10 cellular contexts compared by ENCODE assay signal in the genomic region with DNA sequence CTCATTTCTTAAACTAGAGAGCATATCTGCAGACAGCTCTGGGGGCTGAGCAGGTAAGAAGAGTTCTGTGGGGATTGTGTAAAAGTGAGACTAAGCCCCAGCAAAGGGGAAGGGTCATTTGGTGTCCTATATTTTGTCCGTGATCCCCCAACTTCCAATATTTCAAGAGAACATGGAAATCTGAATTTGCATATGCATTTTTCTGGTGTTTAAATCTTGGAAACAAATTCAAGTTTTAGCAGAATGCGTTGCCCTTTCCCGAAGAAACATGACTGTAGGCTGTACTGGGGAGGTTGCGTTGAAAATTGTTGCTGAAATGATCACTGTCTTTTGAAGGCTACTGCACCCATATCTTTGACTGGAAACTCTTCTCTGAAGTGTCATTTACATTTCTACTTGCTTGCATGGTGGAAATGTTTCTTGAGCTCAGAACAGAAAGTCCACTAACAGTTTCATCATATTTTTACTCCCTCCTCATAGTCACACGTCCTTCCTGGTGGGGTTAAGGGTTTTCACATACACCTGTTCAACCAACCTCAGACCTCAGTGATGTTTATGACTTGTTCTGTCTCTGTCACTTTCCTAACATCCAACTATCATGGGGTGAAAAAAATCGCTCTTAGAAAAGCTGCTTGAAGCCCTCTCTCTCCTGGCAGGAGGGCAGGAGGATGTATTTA.
A peak's percentile ranks its signal among the peaks of the same experiment; 100 is the strongest.
DNase-seq lines count a peak whose midpoint lies in the region; ATAC-seq and TF ChIP-seq lines count a peak whose summit lies in the region.
"Had no signal": no experiment of that assay in that cellular context is flagged by ENCODE, and none has a peak within 500 bp of the region (broad histone marks: within the 10 kb centered on the region; RNA-seq: fewer than 3 reads in every experiment).

No MANE protein-coding gene starts in this region.

- TF ChIP-seq CTCF in A673 (conservative IDR thresholded peaks at IDR 0.05; ENCODE audit: low read depth, low read length) (no peak), heart right ventricle (IDR thresholded peaks at IDR 0.05) (no peak), esophagus muscularis mucosa (IDR thresholded peaks at IDR 0.05) (no peak)

- H3K9me3 ChIP-seq in A673 (ENCODE audit: low read depth, low read length, poor library complexity, severe bottlenecking) (no peaks in the 10 kb centered on the region), heart right ventricle (no peaks in the 10 kb centered on the region), esophagus muscularis mucosa (no peaks in the 10 kb centered on the region)
- H3K9me3 ChIP-seq in effector memory CD4-positive, alpha-beta T cell (ENCODE audit: control insufficient read depth, low read length) = no peaks in the 10 kb centered on the region
- H3K9me3 ChIP-seq: left ventricle myocardium inferior had no signal

- TF ChIP-seq POLR2A in GM18505 (IDR thresholded peaks at IDR 0.05; ENCODE audit: borderline replicate concordance, extremely low read depth, insufficient read depth, insufficient read length) (no peak), esophagus muscularis mucosa (IDR thresholded peaks at IDR 0.05; ENCODE audit: low read depth) (no peak)

- POLR2A ChIA-PET in A673 (lab: Charles Lee; ENCODE audit: low non-redundant PET) = no interaction called here

- H3K4me3 ChIP-seq in A673 (ENCODE audit: low read depth, low read length, poor library complexity, severe bottlenecking) = no peak overlapping the region
- H3K4me3 ChIP-seq in effector memory CD4-positive, alpha-beta T cell (ENCODE audit: insufficient read depth, low read depth, low read length, poor library complexity, severe bottlenecking) = no peak overlapping the region
- no peak overlapping the region for H3K4me3 ChIP-seq in heart right ventricle
- H3K4me3 ChIP-seq in esophagus muscularis mucosa = no peak overlapping the region
- H3K4me3 ChIP-seq: left ventricle myocardium inferior had no signal

- BruUV-seq in A673 (replicated peaks; lab: Mats Ljungman, UMichigan) = no TSS peak

- no peak for TF ChIP-seq EP300 in esophagus muscularis mucosa (IDR thresholded peaks at IDR 0.05)

- ATAC-seq in GM18505 (IDR thresholded peaks at IDR 0.05; ENCODE audit: unreplicated experiment) (peak; percentile 42), GM21447 (IDR thresholded peaks at IDR 0.05; ENCODE audit: unreplicated experiment) (peak; percentile 60), HG03280 (IDR thresholded peaks at IDR 0.05; ENCODE audit: unreplicated experiment) (peak; percentile 61), heart right ventricle (no peak)

- no peaks in the 10 kb centered on the region for H3K27me3 ChIP-seq in A673 (replicated peaks; ENCODE audit: insufficient read depth, low read depth, low read length, poor library complexity)
- H3K27me3 ChIP-seq in effector memory CD4-positive, alpha-beta T cell (replicated peaks; ENCODE audit: control insufficient read depth, insufficient read depth, low read length, poor library complexity, severe bottlenecking) = no peaks in the 10 kb centered on the region
- H3K27me3 ChIP-seq in heart right ventricle = no peaks in the 10 kb centered on the region
- no peaks in the 10 kb centered on the region for H3K27me3 ChIP-seq in esophagus muscularis mucosa

- H3K27ac ChIP-seq in epithelial cell of prostate (peak overlapping the region; percentile 70), A673 (ENCODE audit: low read depth, low read length, poor library complexity, severe bottlenecking) (no peak overlapping the region), heart right ventricle (no peak overlapping the region), esophagus muscularis mucosa (replicated peaks in 1 of 4) (no peak overlapping the region)
- no peak overlapping the region for H3K27ac ChIP-seq in effector memory CD4-positive, alpha-beta T cell (ENCODE audit: insufficient read depth, low read length, poor library complexity, severe bottlenecking)
- H3K27ac ChIP-seq: left ventricle myocardium inferior had no signal

- no peak for DNase-seq in epithelial cell of prostate (ENCODE audit: low read depth, low spot score)
- no peak for DNase-seq in A673 (ENCODE audit: low spot score)
- DNase-seq in effector memory CD4-positive, alpha-beta T cell = no peak
- no peak for DNase-seq in heart right ventricle
- DNase-seq in esophagus muscularis mucosa (ENCODE audit: extremely low spot score) = no peak
- DNase-seq: left ventricle myocardium inferior, NCI-H2107 had no signal

- H3K4me1 ChIP-seq in A673 (ENCODE audit: insufficient read depth, low read length, poor library complexity, severe bottlenecking) (peaks cover 46% of the 10 kb centered on the region), heart right ventricle (peaks cover 0 to 53% (median 33%) of the 10 kb centered on the region in 9 donors), esophagus muscularis mucosa (peaks cover 0 to 27% (median 21%) of the 10 kb centered on the region in 4 donors)
- H3K4me1 ChIP-seq in effector memory CD4-positive, alpha-beta T cell (ENCODE audit: control insufficient read depth, insufficient read depth, low read length, poor library complexity, severe bottlenecking) = peaks cover 13% of the 10 kb centered on the region

- intact Hi-C loops in A673 (cut with micrococcal nuclease; ENCODE audit: unreplicated experiment) = no loop called here
- intact Hi-C loops in heart right ventricle (cut with DNase I) = no loop called here
- intact Hi-C loops in esophagus muscularis mucosa (cut with DNase I) = no loop called here

- no peaks in the 10 kb centered on the region for H3K36me3 ChIP-seq in A673 (ENCODE audit: insufficient read depth, low read length, poor library complexity, severe bottlenecking)
- no peaks in the 10 kb centered on the region for H3K36me3 ChIP-seq in effector memory CD4-positive, alpha-beta T cell (ENCODE audit: control insufficient read depth, insufficient read depth, low read length)
- H3K36me3 ChIP-seq in heart right ventricle = no peaks in the 10 kb centered on the region
- no peaks in the 10 kb centered on the region for H3K36me3 ChIP-seq in esophagus muscularis mucosa
- H3K36me3 ChIP-seq: left ventricle myocardium inferior had no signal

- 95 to 96% methylated on average over 6 of the region's 6 CpGs for WGBS in heart right ventricle, 2 donors
- 86% methylated on average over 6 of the region's 6 CpGs for WGBS in esophagus muscularis mucosa

- CTCF ChIA-PET in A673 (lab: Charles Lee) = interaction anchor here (0.6 kb wide), 1 partner anchor 169 kb away, joined by 4 read pairs; no protein-coding TSS in a partner anchor

Comparison
In these comparisons a context has a peak if more than half of its experiments do, and no peak if none do; other contexts are left out.
1. ATAC-seq: peak in GM18505 (single experiment), GM21447 (single experiment) and HG03280 (single experiment); none in heart right ventricle (0 of 8).